ENCODE assay signal across 9 cellular contexts in genomic region chr20:50286609-50287008, GRCh38.
DNase-seq lines count a peak whose midpoint lies in the region; ATAC-seq and TF ChIP-seq lines count a peak whose summit lies in the region.
"Had no signal": no experiment of that assay in that cellular context is flagged by ENCODE, and none has a peak within 500 bp of the region (broad histone marks: within the 10 kb centered on the region; RNA-seq: fewer than 3 reads in every experiment).

No MANE protein-coding gene starts in this region.

- TF ChIP-seq CTCF in GM12864 (IDR thresholded peaks at IDR 0.05; ENCODE audit: low read depth, low read length, missing control alignments) (no peak), fibroblast of lung (conservative IDR thresholded peaks at IDR 0.05 in 1 of 2, IDR thresholded peaks at IDR 0.05 in 1 of 2; ENCODE audit: low read depth in 1 of 2, low read length in 2 of 2) (no peak)

- no peak overlapping the region for H2AFZ ChIP-seq in fibroblast of lung (ENCODE audit: low read length)

- H4K20me1 ChIP-seq in fibroblast of lung (ENCODE audit: control insufficient read depth, extremely low read depth, insufficient read depth, low read length), result no peaks in the 10 kb centered on the region

- no peaks in the 10 kb centered on the region for H3K36me3 Mint-ChIP-seq in naive thymus-derived CD4-positive, alpha-beta T cell

- H3K4me3 ChIP-seq in GM12864 (ENCODE audit: low read depth, low read length), result peak overlapping the region; percentile 31; the same call in 1 of the 2 replicates
- H3K4me3 ChIP-seq in fibroblast of lung (replicated peaks in 1 of 4; ENCODE audit: control extremely low read depth in 1 of 4, insufficient read depth in 1 of 4, low read depth in 3 of 4, low read length in 4 of 4), result no peak overlapping the region
- no peak overlapping the region for H3K4me3 ChIP-seq in naive thymus-derived CD4-positive, alpha-beta T cell (ENCODE audit: low read length)

- peak overlapping the region; percentile 45 for H3K9ac ChIP-seq in fibroblast of lung (ENCODE audit: insufficient read depth, low read length)

- peaks cover 42% of the 10 kb centered on the region for H3K4me1 ChIP-seq in fibroblast of lung (ENCODE audit: control insufficient read depth, extremely low read depth, insufficient read depth, low read length)
- H3K4me1 ChIP-seq in naive thymus-derived CD4-positive, alpha-beta T cell (ENCODE audit: control insufficient read depth in 2 of 2, insufficient read depth in 2 of 2, low read length in 2 of 2), result no peaks in the 10 kb centered on the region

- H3K27ac Mint-ChIP-seq in naive thymus-derived CD4-positive, alpha-beta T cell, result no peak overlapping the region

- ATAC-seq in sciatic nerve, result peak; percentile 79
- no peak for ATAC-seq in naive thymus-derived CD4-positive, alpha-beta T cell

- CTCF ChIA-PET in naive thymus-derived CD4-positive, alpha-beta T cell (lab: Charles Lee), result no interaction called here

- H3K9me3 ChIP-seq in fibroblast of lung (ENCODE audit: control insufficient read depth, insufficient read depth, low read depth, low read length), result no peaks in the 10 kb centered on the region
- H3K9me3 ChIP-seq in naive thymus-derived CD4-positive, alpha-beta T cell (ENCODE audit: control insufficient read depth in 2 of 3, low read length in 3 of 3), result no peaks in the 10 kb centered on the region

- H3K4me3 Mint-ChIP-seq in naive thymus-derived CD4-positive, alpha-beta T cell, result no peak overlapping the region

- peak; percentile 36 for DNase-seq in GM12864 (ENCODE audit: low read depth)
- DNase-seq in NAMALWA (ENCODE audit: low spot score), result peak; percentile 32
- peak; percentile 88 to 92 for DNase-seq in fibroblast of lung (ENCODE audit: low read depth in 2 of 2)
- peak; percentile 87 for DNase-seq in sciatic nerve (ENCODE audit: low spot score)
- DNase-seq in substantia nigra (lab: John Stamatoyannopoulos, UW), result no peak
- DNase-seq in NOMO-1 (lab: John Stamatoyannopoulos, UW; ENCODE audit: unreplicated experiment in 2 of 2), result no peak
- no peak for DNase-seq in HUDEP-2 (lab: John Stamatoyannopoulos, UW; ENCODE audit: unreplicated experiment in 76 of 76)
- no peak for DNase-seq in naive thymus-derived CD4-positive, alpha-beta T cell

- no peaks in the 10 kb centered on the region for H3K79me2 ChIP-seq in fibroblast of lung (ENCODE audit: control insufficient read depth, insufficient read depth, low read length)

- H3K27ac ChIP-seq in fibroblast of lung (ENCODE audit: insufficient read depth, low read length) (peak overlapping the region; percentile 84), substantia nigra (ENCODE audit: low read depth, low read length, poor library complexity, severe bottlenecking) (no peak overlapping the region)
- H3K27ac ChIP-seq in naive thymus-derived CD4-positive, alpha-beta T cell (ENCODE audit: low read depth, low read length), result no peak overlapping the region
- H3K27ac ChIP-seq: epithelial cell of prostate had no signal

- intact Hi-C loops in sciatic nerve (cut with DNase I), result no loop called here
- intact Hi-C loops in naive thymus-derived CD4-positive, alpha-beta T cell (cut with micrococcal nuclease), result no loop called here

- no peaks in the 10 kb centered on the region for H3K9me3 Mint-ChIP-seq in naive thymus-derived CD4-positive, alpha-beta T cell

- peaks cover 0 to 14% (median 4%) of the 10 kb centered on the region in 5 donors for H3K27me3 Mint-ChIP-seq in naive thymus-derived CD4-positive, alpha-beta T cell

- POLR2A ChIA-PET in naive thymus-derived CD4-positive, alpha-beta T cell (lab: Charles Lee), result no interaction called here

- no peak overlapping the region for H3K4me2 ChIP-seq in fibroblast of lung (ENCODE audit: extremely low read depth, insufficient read depth, low read length)

- H3K36me3 ChIP-seq in fibroblast of lung (ENCODE audit: control insufficient read depth, insufficient read depth, low read length), result no peaks in the 10 kb centered on the region
- H3K36me3 ChIP-seq in naive thymus-derived CD4-positive, alpha-beta T cell (ENCODE audit: control insufficient read depth in 2 of 3, insufficient read depth in 3 of 3, low read length in 3 of 3), result no peaks in the 10 kb centered on the region

- peaks cover 0 to 17% (median 0%) of the 10 kb centered on the region in 7 donors for H3K4me1 Mint-ChIP-seq in naive thymus-derived CD4-positive, alpha-beta T cell

- H3K27me3 ChIP-seq in fibroblast of lung (ENCODE audit: control insufficient read depth, insufficient read depth, low read length), result no peaks in the 10 kb centered on the region
- no peaks in the 10 kb centered on the region for H3K27me3 ChIP-seq in naive thymus-derived CD4-positive, alpha-beta T cell (ENCODE audit: control insufficient read depth in 2 of 2, insufficient read depth in 2 of 2, low read length in 2 of 2)

Comparison
In these comparisons a context has a peak if more than half of its experiments do, and no peak if none do; other contexts are left out.
1. DNase-seq: peak in GM12864 (single experiment), NAMALWA (single experiment), fibroblast of lung (2 of 2) and sciatic nerve (single experiment); none in substantia nigra (0 of 49), NOMO-1 (0 of 2), HUDEP-2 (0 of 76) and naive thymus-derived CD4-positive, alpha-beta T cell (0 of 9).